Comparison of ENCODE assay signal across 9 cellular contexts in genomic region chr17:15436399-15437369, GRCh38. TPM values are rescaled to one million over a fixed set of nuclear protein-coding genes. Genes with fewer than 3 reads are reported as not detected.
DNase-seq lines count a peak whose midpoint lies in the region; ATAC-seq and TF ChIP-seq lines count a peak whose summit lies in the region.
"Had no signal": no experiment of that assay in that cellular context is flagged by ENCODE, and none has a peak within 500 bp of the region (broad histone marks: within the 10 kb centered on the region; RNA-seq: fewer than 3 reads in every experiment).

No MANE protein-coding gene starts in this region.

- ATAC-seq in T-helper 17 cell (peak; percentile 37), aorta (ENCODE audit: low FRiP score) (peak; percentile 47), GM21526 (IDR thresholded peaks at IDR 0.05; ENCODE audit: low FRiP score, unreplicated experiment) (no peak), HG03442 (IDR thresholded peaks at IDR 0.05; ENCODE audit: unreplicated experiment) (no peak)

- no peak overlapping the region for H2BK120ac ChIP-seq in mesenchymal stem cell (ENCODE audit: low read depth, low read length)

- H3K9ac ChIP-seq in endodermal cell (ENCODE audit: extremely low read depth, low read length, poor library complexity, severe bottlenecking) (no peak overlapping the region), mesenchymal stem cell (ENCODE audit: low read length) (no peak overlapping the region)

- no peak overlapping the region for H3K23ac ChIP-seq in mesenchymal stem cell (ENCODE audit: low read length in 2 of 2)

- no peak overlapping the region for H2BK5ac ChIP-seq in mesenchymal stem cell (ENCODE audit: low read depth, low read length, poor library complexity, severe bottlenecking)

- no peak overlapping the region for H3K4me2 ChIP-seq in mesenchymal stem cell (ENCODE audit: low read length, poor library complexity, severe bottlenecking)

- 89 to 93% methylated on average over 1 to 3 of the region's 3 CpGs for WGBS in endodermal cell (ENCODE audit: insufficient coverage in 1 of 2, insufficient read length in 1 of 2), 2 experiments
- 97% methylated on average over 3 of the region's 3 CpGs for WGBS in mesenchymal stem cell
- WGBS in aorta, 2 donors, result 67 to 73% methylated on average over 3 of the region's 3 CpGs

- H3K4me1 ChIP-seq in Caco-2, result peaks cover 42% of the 10 kb centered on the region
- peaks cover 11% of the 10 kb centered on the region for H3K4me1 ChIP-seq in endodermal cell (ENCODE audit: control insufficient read depth, insufficient read depth, low read length)
- peaks cover 12% of the 10 kb centered on the region for H3K4me1 ChIP-seq in mesenchymal stem cell (ENCODE audit: control insufficient read depth, insufficient read depth, low read depth, low read length)
- H3K4me1 ChIP-seq in aorta (ENCODE audit: control insufficient read depth in 1 of 2, insufficient read depth in 2 of 2, low read length in 2 of 2), result no peaks in the 10 kb centered on the region

- no peak overlapping the region for H3K4me3 ChIP-seq in Caco-2 (ENCODE audit: low read depth, low read length)
- no peak overlapping the region for H3K4me3 ChIP-seq in endodermal cell (ENCODE audit: low read length)
- no peak overlapping the region for H3K4me3 ChIP-seq in mesenchymal stem cell (ENCODE audit: insufficient read depth in 1 of 2, low read depth in 1 of 2, low read length in 2 of 2)
- no peak overlapping the region for H3K4me3 ChIP-seq in aorta (ENCODE audit: low read length in 2 of 2)
- H3K4me3 ChIP-seq: SK-N-MC had no signal

- peak in 1 of 2 experiments; percentile 12 for DNase-seq in Caco-2
- no peak for DNase-seq in T-helper 17 cell
- peak; percentile 85 for DNase-seq in endodermal cell
- DNase-seq in mesenchymal stem cell, result peak; percentile 23
- peak in 1 of 2 donors; percentile 56 for DNase-seq in aorta

- CTCF ChIA-PET in Caco-2 (lab: Charles Lee), result no interaction called here

- H3K27me3 ChIP-seq in Caco-2 (replicated peaks; ENCODE audit: control insufficient read depth, insufficient read depth, low read length), result no peaks in the 10 kb centered on the region
- no peaks in the 10 kb centered on the region for H3K27me3 ChIP-seq in endodermal cell (ENCODE audit: control insufficient read depth, insufficient read depth, low read length, poor library complexity, severe bottlenecking)
- H3K27me3 ChIP-seq in mesenchymal stem cell (ENCODE audit: control insufficient read depth in 1 of 2, insufficient read depth in 1 of 2, low read length in 2 of 2), result no peaks in the 10 kb centered on the region
- H3K27me3 ChIP-seq in aorta (ENCODE audit: control insufficient read depth in 1 of 2, insufficient read depth in 2 of 2, low read length in 1 of 2), result no peaks in the 10 kb centered on the region

- H3K9me3 ChIP-seq in Caco-2, result no peaks in the 10 kb centered on the region
- no peaks in the 10 kb centered on the region for H3K9me3 ChIP-seq in T-helper 17 cell (ENCODE audit: control insufficient read depth, low read length, poor library complexity, severe bottlenecking)
- H3K9me3 ChIP-seq in endodermal cell (ENCODE audit: control insufficient read depth, low read length), result peaks cover 6% of the 10 kb centered on the region
- no peaks in the 10 kb centered on the region for H3K9me3 ChIP-seq in mesenchymal stem cell (ENCODE audit: control insufficient read depth, low read length)
- no peaks in the 10 kb centered on the region for H3K9me3 ChIP-seq in aorta (ENCODE audit: control insufficient read depth, low read length)

- no peak overlapping the region for H4K91ac ChIP-seq in mesenchymal stem cell (ENCODE audit: low read length)

- H3K36me3 Mint-ChIP-seq in Caco-2 (ENCODE audit: insufficient read depth, unreplicated experiment), result peaks cover 7% of the 10 kb centered on the region
- H3K36me3 Mint-ChIP-seq in IgD-negative memory B cell, result peaks cover 10% of the 10 kb centered on the region
- H3K36me3 Mint-ChIP-seq in T-helper 17 cell (ENCODE audit: low read depth), result peaks cover 6% of the 10 kb centered on the region
- H3K36me3 Mint-ChIP-seq in endodermal cell (ENCODE audit: low read depth), result peaks cover 69% of the 10 kb centered on the region

- POLR2A ChIA-PET in Caco-2 (lab: Charles Lee), result no interaction called here

- H3K79me1 ChIP-seq in mesenchymal stem cell (replicated peaks; ENCODE audit: low read length, poor library complexity, severe bottlenecking), result peaks cover 4% of the 10 kb centered on the region

- no peak overlapping the region for H2AFZ ChIP-seq in mesenchymal stem cell (ENCODE audit: low read depth, low read length)

- H4K8ac ChIP-seq in mesenchymal stem cell (ENCODE audit: low read length), result peak overlapping the region; percentile 66

- no peak overlapping the region for H3K27ac ChIP-seq in endodermal cell (ENCODE audit: low read depth, low read length)
- H3K27ac ChIP-seq in mesenchymal stem cell (ENCODE audit: low read length, poor library complexity, severe bottlenecking), result no peak overlapping the region
- H3K27ac ChIP-seq in aorta (ENCODE audit: low read depth in 1 of 2, low read length in 2 of 2), result no peak overlapping the region
- H3K27ac ChIP-seq: SK-N-MC had no signal

- no peak overlapping the region for H3K14ac ChIP-seq in mesenchymal stem cell (ENCODE audit: low read length in 2 of 2)

- H3K4me3 Mint-ChIP-seq in Caco-2 (ENCODE audit: unreplicated experiment) (no peak overlapping the region), IgD-negative memory B cell (no peak overlapping the region), T-helper 17 cell (no peak overlapping the region), endodermal cell (no peak overlapping the region)

- TF ChIP-seq CTCF in Caco-2 (IDR thresholded peaks at IDR 0.05; ENCODE audit: insufficient read depth in 1 of 2, low read depth in 1 of 2, low read length in 1 of 2, severe bottlenecking in 1 of 2, unreplicated experiment in 1 of 2) (no peak), endodermal cell (conservative IDR thresholded peaks at IDR 0.05) (peak; percentile 67)

- H3K18ac ChIP-seq in mesenchymal stem cell (ENCODE audit: low read depth in 1 of 2, low read length in 2 of 2), result peak overlapping the region in 1 of 2 experiments; percentile 24

- H3K4me1 Mint-ChIP-seq in Caco-2 (ENCODE audit: low read depth, unreplicated experiment) (no peaks in the 10 kb centered on the region), IgD-negative memory B cell (peaks cover 0 to 6% (median 6%) of the 10 kb centered on the region in 3 donors), T-helper 17 cell (no peaks in the 10 kb centered on the region), endodermal cell (peaks cover 41% of the 10 kb centered on the region)

- H3K9me3 Mint-ChIP-seq in Caco-2 (ENCODE audit: unreplicated experiment), result no peaks in the 10 kb centered on the region
- peaks cover 0 to 11% (median 5%) of the 10 kb centered on the region in 3 donors for H3K9me3 Mint-ChIP-seq in IgD-negative memory B cell
- H3K9me3 Mint-ChIP-seq in endodermal cell, result peaks cover 2% of the 10 kb centered on the region

- H3K27ac Mint-ChIP-seq in Caco-2 (ENCODE audit: unreplicated experiment), result peak overlapping the region; percentile 51
- H3K27ac Mint-ChIP-seq in IgD-negative memory B cell, result peak overlapping the region in 2 of 3 donors; percentile 53 to 90
- H3K27ac Mint-ChIP-seq in T-helper 17 cell, result peak overlapping the region; percentile 1
- H3K27ac Mint-ChIP-seq in endodermal cell, result peak overlapping the region; percentile 50

- no peaks in the 10 kb centered on the region for H3K27me3 Mint-ChIP-seq in Caco-2 (ENCODE audit: insufficient read depth, unreplicated experiment)
- no peaks in the 10 kb centered on the region for H3K27me3 Mint-ChIP-seq in IgD-negative memory B cell
- no peaks in the 10 kb centered on the region for H3K27me3 Mint-ChIP-seq in T-helper 17 cell
- H3K27me3 Mint-ChIP-seq in endodermal cell (ENCODE audit: insufficient read depth), result no peaks in the 10 kb centered on the region

- no peak overlapping the region for H2BK12ac ChIP-seq in mesenchymal stem cell (ENCODE audit: low read length in 2 of 2)

- no peak overlapping the region for H2BK15ac ChIP-seq in mesenchymal stem cell (ENCODE audit: low read depth, poor library complexity, severe bottlenecking)

- peak overlapping the region; percentile 55 for H2AK5ac ChIP-seq in mesenchymal stem cell (ENCODE audit: low read length, severe bottlenecking)

- BruUV-seq in Caco-2 (replicated peaks; lab: Mats Ljungman, UMichigan), result no TSS peak

- H3K36me3 ChIP-seq in Caco-2 (ENCODE audit: control insufficient read depth, insufficient read depth, low read length) (no peaks in the 10 kb centered on the region), endodermal cell (ENCODE audit: control insufficient read depth, insufficient read depth, low read length) (peaks cover 75% of the 10 kb centered on the region), mesenchymal stem cell (ENCODE audit: control insufficient read depth in 1 of 2, insufficient read depth in 2 of 2, low read depth in 1 of 2, low read length in 2 of 2) (peaks cover 0 to 13% of the 10 kb centered on the region in 2 experiments), aorta (ENCODE audit: control insufficient read depth in 1 of 2, insufficient read depth in 2 of 2, low read length in 1 of 2) (peaks cover 0 to 5% of the 10 kb centered on the region in 2 donors)

- intact Hi-C loops in Caco-2 (cut with micrococcal nuclease; ENCODE audit: unreplicated experiment) (no loop called here), aorta (cut with DNase I) (no loop called here)

- no peak overlapping the region for H3K4ac ChIP-seq in mesenchymal stem cell (ENCODE audit: low read depth in 1 of 2, low read length in 2 of 2)

RNA-seq across cellular contexts. Expression of gene CDRT4, which starts 30.7 kb away (rescaled TPM):
- total RNA-seq in Caco-2 (2022), result 1.8 and 6.3 TPM in 2 replicates
- polyA plus RNA-seq in IgD-negative memory B cell, result 0.50 TPM
- 1 to 10 TPM; 5.0 to 8.3 TPM for total RNA-seq in T-helper 17 cell
- total RNA-seq in endodermal cell, result 10 to 100 TPM; 16.4 to 39.7 TPM
- polyA plus RNA-seq in endodermal cell (2013, experiment 1 of 2), result 3.0 TPM
- polyA plus RNA-seq in endodermal cell (2013, experiment 2 of 2), result 4.4 TPM
- 3.5 TPM for polyA plus RNA-seq in mesenchymal stem cell (2013, experiment 1 of 2)
- 3.4 TPM for polyA plus RNA-seq in mesenchymal stem cell (2013, experiment 2 of 2)
- 10 to 100 TPM; 16.3 to 19.5 TPM for total RNA-seq in aorta
- polyA plus RNA-seq in aorta, result 10 to 100 TPM in 1 of 2 donors, 1 to 10 TPM in 1; 2.3 to 16.3 TPM

Comparison
In these comparisons a context has a peak if more than half of its experiments do, and no peak if none do; other contexts are left out.
1. DNase-seq: peak in endodermal cell (single experiment) and mesenchymal stem cell (single experiment); none in T-helper 17 cell (0 of 3).
2. H3K27ac Mint-ChIP-seq: peak in every context shown above with its lines; median percentile 72 in IgD-negative memory B cell; 51 in Caco-2; 50 in endodermal cell; 1 in T-helper 17 cell.
3. ATAC-seq: peak in T-helper 17 cell (single experiment) and aorta (single experiment); none in GM21526 (single experiment) and HG03442 (single experiment).